8 cellular contexts compared by ENCODE assay signal in the genomic region with DNA sequence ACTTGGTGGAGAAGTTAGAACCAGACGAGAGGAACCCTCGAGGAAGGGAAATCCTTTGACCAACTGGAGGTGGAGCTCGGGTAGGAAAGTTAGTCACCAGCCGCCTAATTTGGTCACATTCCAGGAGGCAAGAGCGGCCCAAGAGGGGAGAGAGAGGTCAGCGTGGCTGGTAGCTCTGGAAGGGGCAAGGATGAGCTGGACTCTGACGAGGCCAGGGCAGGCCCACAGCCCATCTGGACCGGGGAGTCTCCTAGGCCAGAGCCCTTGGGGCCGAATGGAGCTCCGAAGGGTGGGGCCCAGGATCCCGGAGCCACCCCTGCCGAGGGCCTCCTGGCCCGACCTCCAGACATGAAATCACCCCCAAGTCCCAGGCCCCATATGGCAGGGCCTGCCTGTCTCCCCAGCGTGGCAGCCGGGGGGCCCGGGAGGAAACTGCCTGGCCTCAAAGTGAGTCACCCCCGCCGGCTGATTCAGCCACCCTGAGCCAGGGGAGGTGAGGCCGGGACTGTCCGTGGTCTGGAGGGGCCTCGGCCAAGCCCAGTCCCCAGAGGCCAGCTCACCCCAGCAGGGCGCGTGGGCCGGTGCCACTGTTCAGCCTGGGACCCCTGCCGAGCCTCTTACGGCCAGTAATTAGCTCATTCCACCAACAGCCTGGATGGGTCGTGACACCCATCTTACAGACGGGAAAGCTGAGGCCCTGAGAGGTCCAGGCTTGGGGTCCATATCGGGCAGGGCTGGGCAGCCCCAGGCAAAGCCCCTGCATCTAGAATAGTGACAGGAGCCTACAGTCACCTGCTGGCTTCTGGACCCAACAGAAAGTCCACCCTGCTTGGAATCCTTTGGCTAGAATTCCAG. TPM values are rescaled to one million over a fixed set of nuclear protein-coding genes. Genes with fewer than 3 reads are reported as not detected.
A peak's percentile ranks its signal among the peaks of the same experiment; 100 is the strongest.
DNase-seq lines count a peak whose midpoint lies in the region; TF ChIP-seq lines count a peak whose summit lies in the region.

No MANE protein-coding gene starts in this region.

- no peak for TF ChIP-seq CTCF in fibroblast of pulmonary artery (IDR thresholded peaks at IDR 0.05; ENCODE audit: low read length, missing control alignments)

- H3K4me3 ChIP-seq in fibroblast of pulmonary artery (replicated peaks; ENCODE audit: low read depth, low read length) = no peak overlapping the region

- DNase-seq in DMS 273 (lab: John Stamatoyannopoulos, UW; ENCODE audit: unreplicated experiment) (peak; percentile 64), DMS 273 treated with DMSO at 0.1 percent for 48 hours (lab: John Stamatoyannopoulos, UW) (no peak), RKO (ENCODE audit: low spot score) (peak; percentile 91), fibroblast of pulmonary artery (ENCODE audit: low read depth) (peak; percentile 78), renal cortical epithelial cell (ENCODE audit: low read depth) (peak; percentile 92), NCI-H2107 (lab: John Stamatoyannopoulos, UW) (no peak), G401 (ENCODE audit: low spot score) (no peak), HEK293T (ENCODE audit: extremely low spot score) (no peak)

- POLR2A ChIA-PET in HEK293T (lab: Yijun Ruan, JAX) = no interaction called here

- CTCF ChIA-PET in HEK293T (lab: Yijun Ruan, JAX) = no interaction called here

- in situ Hi-C loops in G401 (cut with HindIII; ENCODE audit: low sequenced_read_pairs) = no loop called here

TF ChIP-seq in HEK293T, 16 proteins besides CTCF, POLR2A, EP300 and RAD21:
- TF ChIP-seq SP1 (IDR thresholded peaks at IDR 0.05) (no peak), HDGF (IDR thresholded peaks at IDR 0.05; ENCODE audit: borderline replicate concordance) (no peak), FOXK2 (IDR thresholded peaks at IDR 0.05) (no peak), ARNT (IDR thresholded peaks at IDR 0.05) (no peak)

RNA-seq across cellular contexts. Expression of gene PDGFA, which starts 23.5 kb away (rescaled TPM):
- 33.5 and 54.3 TPM in 2 replicates for total RNA-seq in renal cortical epithelial cell
- 0.34 and 2.6 TPM in 2 replicates for total RNA-seq in G401 (2014; rRNA removed; shearing (Covaris generic))

Comparison
In these comparisons a context has a peak if more than half of its experiments do, and no peak if none do; other contexts are left out.
1. DNase-seq: peak in DMS 273 (single experiment), RKO (single experiment), fibroblast of pulmonary artery (single experiment) and renal cortical epithelial cell (single experiment); none in DMS 273 treated with DMSO at 0.1 percent for 48 hours (single experiment), NCI-H2107 (single experiment), G401 (single experiment) and HEK293T (single experiment).